In genomic region chr9:113220467-113221002, GRCh38 we compare ENCODE assay signal across 1 cellular context.
TF ChIP-seq lines count a peak whose summit lies in the region.

No MANE protein-coding gene starts in this region.

TF ChIP-seq in H1, 55 proteins besides CTCF, POLR2A, EP300 and RAD21:
- TF ChIP-seq SIN3A (conservative IDR thresholded peaks at IDR 0.05 in 1 of 2, IDR thresholded peaks at IDR 0.05 in 1 of 2; ENCODE audit: low read depth in 1 of 2, low read length in 2 of 2) (no peak), JUN (IDR thresholded peaks at IDR 0.05; ENCODE audit: low read depth, low read length) (no peak), CEBPB (IDR thresholded peaks at IDR 0.05; ENCODE audit: low read depth, low read length) (no peak), EGR1 (IDR thresholded peaks at IDR 0.05; ENCODE audit: borderline replicate concordance, low read depth, low read length) (no peak), CHD7 (IDR thresholded peaks at IDR 0.05; ENCODE audit: insufficient replicate concordance, low read length) (no peak), SRF (IDR thresholded peaks at IDR 0.05; ENCODE audit: low read depth, low read length) (no peak), NRF1 (IDR thresholded peaks at IDR 0.05; ENCODE audit: low read depth, low read length) (no peak), TCF12 (IDR thresholded peaks at IDR 0.05; ENCODE audit: low read depth, low read length) (no peak), ZNF274 (IDR thresholded peaks at IDR 0.05; ENCODE audit: borderline replicate concordance, extremely low read depth, low read length) (no peak), RBBP5 (IDR thresholded peaks at IDR 0.05; ENCODE audit: borderline replicate concordance, low read depth, low read length) (no peak), POU5F1 (IDR thresholded peaks at IDR 0.05; ENCODE audit: low read depth, low read length) (no peak), MAX (IDR thresholded peaks at IDR 0.05) (no peak), SP1 (IDR thresholded peaks at IDR 0.05; ENCODE audit: low read depth, low read length) (no peak), ATF2 (IDR thresholded peaks at IDR 0.05; ENCODE audit: low read length) (no peak)
